Comparison of ENCODE assay signal across 12 cellular contexts in genomic region chr5:160702856-160703453, GRCh38.
A peak's percentile ranks its signal among the peaks of the same experiment; 100 is the strongest.
DNase-seq lines count a peak whose midpoint lies in the region; ATAC-seq, FAIRE-seq and TF ChIP-seq lines count a peak whose summit lies in the region.
"Had no signal": no experiment of that assay in that cellular context is flagged by ENCODE, and none has a peak within 500 bp of the region (broad histone marks: within the 10 kb centered on the region; RNA-seq: fewer than 3 reads in every experiment).

No MANE protein-coding gene starts in this region.

- FAIRE-seq in GM19239 (lab: Jason Lieb, UNC) = peak; percentile 72

- H3K4me1 ChIP-seq in left lung (no peaks in the 10 kb centered on the region), neural progenitor cell (peaks cover 3% of the 10 kb centered on the region), foreskin keratinocyte (no peaks in the 10 kb centered on the region)
- H3K4me1 ChIP-seq: parathyroid adenoma, upper lobe of left lung had no signal

- intact Hi-C loops in left lung (cut with DNase I) = no loop called here

- H3K27ac Mint-ChIP-seq in neural progenitor cell = no peak overlapping the region
- no peak overlapping the region for H3K27ac Mint-ChIP-seq in progenitor cell of endocrine pancreas
- H3K27ac Mint-ChIP-seq in naive thymus-derived CD8-positive, alpha-beta T cell = no peak overlapping the region

- H3K4me3 ChIP-seq in left lung = no peak overlapping the region
- no peak overlapping the region for H3K4me3 ChIP-seq in neural progenitor cell
- H3K4me3 ChIP-seq: upper lobe of left lung had no signal

- H3K4me1 Mint-ChIP-seq in neural progenitor cell (peaks cover 3% of the 10 kb centered on the region), progenitor cell of endocrine pancreas (ENCODE audit: low read depth) (peaks cover 17% of the 10 kb centered on the region)
- no peaks in the 10 kb centered on the region for H3K4me1 Mint-ChIP-seq in naive thymus-derived CD8-positive, alpha-beta T cell

- H3K27me3 Mint-ChIP-seq in neural progenitor cell (ENCODE audit: insufficient read depth, low read depth) (no peaks in the 10 kb centered on the region), progenitor cell of endocrine pancreas (no peaks in the 10 kb centered on the region)
- H3K27me3 Mint-ChIP-seq in naive thymus-derived CD8-positive, alpha-beta T cell = peaks cover 0 to 23% (median 5%) of the 10 kb centered on the region in 5 donors

- H3K4me3 Mint-ChIP-seq in neural progenitor cell (no peak overlapping the region), progenitor cell of endocrine pancreas (ENCODE audit: low read depth) (no peak overlapping the region)
- no peak overlapping the region for H3K4me3 Mint-ChIP-seq in naive thymus-derived CD8-positive, alpha-beta T cell

- H3K9me3 Mint-ChIP-seq in neural progenitor cell (peaks cover 2% of the 10 kb centered on the region), progenitor cell of endocrine pancreas (ENCODE audit: low read depth) (peaks cover 4% of the 10 kb centered on the region)
- peaks cover 0 to 4% (median 0%) of the 10 kb centered on the region in 9 donors for H3K9me3 Mint-ChIP-seq in naive thymus-derived CD8-positive, alpha-beta T cell

- no peak overlapping the region for H3K9ac ChIP-seq in neural progenitor cell
- H3K9ac ChIP-seq: parathyroid adenoma had no signal

- H3K36me3 ChIP-seq in left lung = no peaks in the 10 kb centered on the region
- no peaks in the 10 kb centered on the region for H3K36me3 ChIP-seq in neural progenitor cell
- H3K36me3 ChIP-seq: brain microvascular endothelial cell, upper lobe of left lung had no signal

- ATAC-seq in HG02610 (IDR thresholded peaks at IDR 0.05; ENCODE audit: unreplicated experiment) = peak; percentile 86
- ATAC-seq in HG03439 (IDR thresholded peaks at IDR 0.05; ENCODE audit: unreplicated experiment) = peak; percentile 95
- peak; percentile 22 for ATAC-seq in left lung
- no peak for ATAC-seq in foreskin keratinocyte
- ATAC-seq in naive thymus-derived CD8-positive, alpha-beta T cell = no peak

- H3K4me2 ChIP-seq in neural progenitor cell = no peak overlapping the region

- no peak overlapping the region for H2AFZ ChIP-seq in neural progenitor cell (replicated peaks)
- H2AFZ ChIP-seq: parathyroid adenoma had no signal

- DNase-seq in GM19239 (ENCODE audit: insufficient read length, low spot score) (no peak), left lung (no peak), neural progenitor cell (ENCODE audit: low spot score) (no peak), progenitor cell of endocrine pancreas (ENCODE audit: low spot score, unreplicated experiment) (no peak), foreskin keratinocyte (no peak)
- no peak for DNase-seq in naive thymus-derived CD8-positive, alpha-beta T cell
- DNase-seq: brain microvascular endothelial cell, NCI-H2029 treated with DMSO at 0.1 percent for 48 hours, upper lobe of left lung had no signal

- no peak for TF ChIP-seq CTCF in left lung (IDR thresholded peaks at IDR 0.05)
- no peak for TF ChIP-seq CTCF in neural progenitor cell (IDR thresholded peaks at IDR 0.05)
- no peak for TF ChIP-seq CTCF in progenitor cell of endocrine pancreas (IDR thresholded peaks at IDR 0.05; ENCODE audit: unreplicated experiment)
- no peak for TF ChIP-seq CTCF in foreskin keratinocyte (conservative IDR thresholded peaks at IDR 0.05)

- POLR2A ChIA-PET in naive thymus-derived CD8-positive, alpha-beta T cell (lab: Charles Lee) = no interaction called here

- H3K27ac ChIP-seq in left lung (peak overlapping the region in 1 of 2 donors; percentile 29), neural progenitor cell (no peak overlapping the region), foreskin keratinocyte (no peak overlapping the region)
- H3K27ac ChIP-seq: brain microvascular endothelial cell, parathyroid adenoma, upper lobe of left lung had no signal

- H3K79me2 ChIP-seq in neural progenitor cell (ENCODE audit: low read depth) = no peaks in the 10 kb centered on the region
- H3K79me2 ChIP-seq: parathyroid adenoma had no signal

- no peaks in the 10 kb centered on the region for H3F3A ChIP-seq in neural progenitor cell (ENCODE audit: low read depth)

- H3K36me3 Mint-ChIP-seq in neural progenitor cell (no peaks in the 10 kb centered on the region), progenitor cell of endocrine pancreas (ENCODE audit: insufficient read depth) (peaks cover 2% of the 10 kb centered on the region)
- peaks cover 0 to 2% (median 0%) of the 10 kb centered on the region in 3 donors for H3K36me3 Mint-ChIP-seq in naive thymus-derived CD8-positive, alpha-beta T cell

- no peaks in the 10 kb centered on the region for H4K20me1 ChIP-seq in neural progenitor cell (ENCODE audit: low read depth)

- H3K27me3 ChIP-seq in left lung (no peaks in the 10 kb centered on the region), neural progenitor cell (no peaks in the 10 kb centered on the region), foreskin keratinocyte (no peaks in the 10 kb centered on the region)
- H3K27me3 ChIP-seq: brain microvascular endothelial cell, upper lobe of left lung had no signal

- peaks cover 0 to 5% of the 10 kb centered on the region in 2 donors for H3K9me3 ChIP-seq in left lung
- no peaks in the 10 kb centered on the region for H3K9me3 ChIP-seq in neural progenitor cell (ENCODE audit: low read depth)
- H3K9me3 ChIP-seq: upper lobe of left lung had no signal

Comparison
In these comparisons a context has a peak if more than half of its experiments do, and no peak if none do; other contexts are left out.
1. ATAC-seq: peak in HG02610 (single experiment), HG03439 (single experiment) and left lung (single experiment); none in foreskin keratinocyte (single experiment) and naive thymus-derived CD8-positive, alpha-beta T cell (0 of 2).